17 cellular contexts compared by ENCODE assay signal in the genomic region with DNA sequence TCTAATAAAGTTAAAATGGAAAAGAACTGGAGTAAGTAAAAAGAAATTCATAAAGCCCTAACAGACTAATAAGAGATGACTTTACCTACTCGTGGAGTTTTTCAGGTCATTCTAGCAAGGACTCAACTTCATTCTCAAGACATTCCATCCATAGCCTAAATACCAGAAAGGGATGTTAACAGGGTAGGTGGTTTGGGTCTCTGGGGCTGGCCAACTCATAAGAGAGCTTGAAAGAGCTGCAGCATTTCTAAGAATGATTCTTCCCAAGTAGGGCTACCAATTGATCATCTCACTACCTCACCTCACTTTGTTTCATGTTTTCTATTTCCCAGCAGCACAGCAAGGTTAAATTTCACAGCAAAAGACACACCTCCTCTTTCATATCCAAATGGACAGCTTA.
"Had no signal": no experiment of that assay in that cellular context is flagged by ENCODE, and none has a peak within 500 bp of the region (broad histone marks: within the 10 kb centered on the region; RNA-seq: fewer than 3 reads in every experiment).

No MANE protein-coding gene starts in this region.

- H3K27me3 Mint-ChIP-seq: central memory CD8-positive, alpha-beta T cell; progenitor cell of endocrine pancreas; type B pancreatic cell had no signal

- H3K4me1 Mint-ChIP-seq: endodermal cell had no signal

- H3K9me3 Mint-ChIP-seq: central memory CD8-positive, alpha-beta T cell; type B pancreatic cell had no signal

- ATAC-seq: activated CD4-positive, CD25-positive, alpha-beta regulatory T cell treated with anti-CD3 and anti-CD28 coated beads, Interleukin-2, amount 50 U/mL, for 24 hours; left ventricle myocardium superior had no signal

- H3K27ac Mint-ChIP-seq: endodermal cell, neural progenitor cell, progenitor cell of endocrine pancreas, type B pancreatic cell had no signal

- DNase-seq: activated CD4-positive, alpha-beta T cell treated with anti-CD3 and anti-CD28 coated beads, Interleukin-2, amount 50 U/mL, for 48 hours; activated CD8-positive, alpha-beta memory T cell treated with anti-CD3 and anti-CD28 coated beads, Interleukin-2, amount 50 U/mL, for 48 hours; anterior cingulate cortex; colonic mucosa; endodermal cell; foreskin fibroblast; left ventricle myocardium superior; SHP77; stimulated activated CD4-positive, alpha-beta T cell treated with anti-CD3 and anti-CD28 coated beads, Interleukin-12 subunit alpha, Interleukin-12 subunit beta, amount 100 ng/mL, for 4 hours; stimulated activated CD4-positive, alpha-beta T cell treated with anti-CD3 and anti-CD28 coated beads, Interleukin-1b, Interleukin-23, amount 100 ng/mL, for 48 hours; stomach; testis had no signal

- H3K4me3 Mint-ChIP-seq: central memory CD8-positive, alpha-beta T cell; endodermal cell; neural progenitor cell; type B pancreatic cell had no signal
